8 cellular contexts compared by ENCODE assay signal in the genomic region with DNA sequence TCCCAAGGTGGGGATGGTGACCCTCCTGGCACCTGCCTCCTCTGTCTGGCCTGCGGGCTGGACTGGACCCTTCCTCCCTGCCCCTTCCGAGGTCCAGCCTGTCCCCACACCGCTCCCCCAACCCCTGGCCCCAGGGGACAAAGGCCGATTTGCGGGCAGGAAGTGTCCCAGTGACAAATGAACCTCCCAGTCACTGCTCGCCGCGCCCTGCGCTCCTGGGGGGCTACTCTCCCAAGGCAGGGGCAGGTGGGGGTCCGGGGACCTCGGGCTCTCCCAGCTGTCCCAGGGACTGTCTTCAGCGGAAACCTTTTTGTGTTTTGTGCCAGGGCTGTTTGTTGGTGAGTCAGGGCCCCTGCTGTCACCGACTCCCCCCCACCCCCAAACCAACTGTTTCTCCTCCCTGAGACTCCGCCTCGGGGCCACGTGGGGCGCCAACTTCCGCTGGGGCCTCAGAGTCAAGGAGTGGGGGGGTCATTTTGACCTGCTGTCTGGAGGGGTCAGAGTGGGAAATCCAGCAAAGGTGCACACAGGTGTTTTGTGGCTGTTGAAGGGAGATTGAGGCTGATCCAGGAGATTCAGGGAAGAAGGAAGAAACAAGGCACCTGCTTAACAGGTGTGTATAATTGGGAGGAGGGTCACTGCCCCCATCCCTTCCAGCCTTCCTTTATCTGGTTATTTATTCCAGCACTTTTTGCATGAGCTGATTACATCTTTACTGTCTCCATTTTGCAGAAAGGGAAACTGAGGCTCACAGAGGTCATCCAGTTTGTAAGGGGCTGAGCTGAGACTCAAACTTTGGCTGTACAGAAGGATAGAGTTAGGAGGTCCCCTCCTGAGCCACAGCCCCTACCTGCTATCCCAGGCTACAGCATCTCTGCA. TPM values are rescaled to one million over a fixed set of nuclear protein-coding genes. Genes with fewer than 3 reads are reported as not detected.
DNase-seq lines count a peak whose midpoint lies in the region; ATAC-seq and TF ChIP-seq lines count a peak whose summit lies in the region.

No MANE protein-coding gene starts in this region.

- peaks cover 15% of the 10 kb centered on the region for H3K4me1 Mint-ChIP-seq in activated naive CD4-positive, alpha-beta T cell treated with anti-CD3 and anti-CD28 coated beads for 36 hours (ENCODE audit: low read depth)
- H3K4me1 Mint-ChIP-seq in progenitor cell of endocrine pancreas (ENCODE audit: low read depth) = peaks cover 12% of the 10 kb centered on the region

- H3K36me3 ChIP-seq in SK-N-SH (replicated peaks in 1 of 2; ENCODE audit: control insufficient read depth in 1 of 2, insufficient read depth in 2 of 2, low read length in 1 of 2) = no peaks in the 10 kb centered on the region
- H3K36me3 ChIP-seq in heart right ventricle = peaks cover 0 to 36% (median 0%) of the 10 kb centered on the region in 9 donors
- no peaks in the 10 kb centered on the region for H3K36me3 ChIP-seq in aorta (ENCODE audit: control insufficient read depth in 1 of 2, insufficient read depth in 2 of 2, low read length in 1 of 2)

- peak; percentile 43 for ATAC-seq in HG02852 (IDR thresholded peaks at IDR 0.05; ENCODE audit: unreplicated experiment)
- peak; percentile 49 to 70 (median 62) for ATAC-seq in heart right ventricle
- ATAC-seq in aorta (ENCODE audit: low FRiP score) = peak; percentile 66
- no peak for ATAC-seq in GM18907 (IDR thresholded peaks at IDR 0.05; ENCODE audit: unreplicated experiment)

- 3% methylated on average over 15 of the region's 18 CpGs for WGBS in SK-N-SH (ENCODE audit: low lambda C conversion rate)
- WGBS in heart right ventricle, 2 donors = 2% methylated on average over 18 of the region's 18 CpGs
- WGBS in aorta, 2 donors = 0 to 2% methylated on average over 17 to 18 of the region's 18 CpGs

- H3F3A ChIP-seq in SK-N-SH (replicated peaks; ENCODE audit: insufficient read depth) = peaks cover 4% of the 10 kb centered on the region

- H3K27ac ChIP-seq in SK-N-SH (ENCODE audit: low read depth in 2 of 2, low read length in 1 of 2) (no peak overlapping the region; a peak in 1 of 4 replicates), heart right ventricle (peak overlapping the region; percentile 32 to 91 (median 85)), aorta (ENCODE audit: low read depth in 1 of 2, low read length in 2 of 2) (peak overlapping the region in 1 of 2 donors; percentile 81)

- intact Hi-C loops in activated naive CD4-positive, alpha-beta T cell treated with anti-CD3 and anti-CD28 coated beads for 36 hours (cut with micrococcal nuclease) = loop anchor here (1.0 to 2.0 kb wide), 3 partner anchors 62 to 148 kb away; a partner anchor contains a TSS
- intact Hi-C loops in heart right ventricle (cut with DNase I) = loop anchor here in 2 of 10 donors (5.0 kb wide), 2 partner anchors 46 to 64 kb away; a partner anchor contains a TSS
- intact Hi-C loops in aorta (cut with DNase I) = no loop called here

- H3K4me1 ChIP-seq in SK-N-SH (ENCODE audit: control insufficient read depth in 1 of 2, insufficient read depth in 2 of 2, low read depth in 1 of 2, low read length in 1 of 2) (peaks cover 0 to 9% of the 10 kb centered on the region in 2 experiments; a peak in 1 of 4 replicates), heart right ventricle (peaks cover 10 to 37% (median 21%) of the 10 kb centered on the region in 9 donors), aorta (ENCODE audit: control insufficient read depth in 1 of 2, insufficient read depth in 2 of 2, low read length in 2 of 2) (no peaks in the 10 kb centered on the region)

- H3K9me2 ChIP-seq in SK-N-SH = no peaks in the 10 kb centered on the region

- peak overlapping the region; percentile 99 for H3K4me2 ChIP-seq in SK-N-SH

- no peaks in the 10 kb centered on the region for H3K27me3 Mint-ChIP-seq in activated naive CD4-positive, alpha-beta T cell treated with anti-CD3 and anti-CD28 coated beads for 36 hours (ENCODE audit: low read depth)
- no peaks in the 10 kb centered on the region for H3K27me3 Mint-ChIP-seq in progenitor cell of endocrine pancreas

- DNase-seq in EH (ENCODE audit: low read depth) (peak; percentile 71), SK-N-SH (peak; percentile 70), heart right ventricle (peak; percentile 53 to 58), progenitor cell of endocrine pancreas (ENCODE audit: low spot score, unreplicated experiment) (peak; percentile 21), aorta (peak; percentile 72 to 88)
- peak; percentile 84 for DNase-seq in activated naive CD4-positive, alpha-beta T cell treated with anti-CD3 and anti-CD28 coated beads for 36 hours

- CTCF ChIA-PET in SK-N-SH (lab: Yijun Ruan, JAX) = interaction anchor here (1.4 to 5.3 kb wide), 11 partner anchors 9 to 72 kb away, joined by 3 to 45 read pairs (median 8); a partner anchor contains a TSS
- CTCF ChIA-PET in activated naive CD4-positive, alpha-beta T cell treated with anti-CD3 and anti-CD28 coated beads for 36 hours (lab: Charles Lee) = interaction anchor here (0.7 to 2.2 kb wide), 3 partner anchors 10 to 62 kb away, joined by 3 to 12 read pairs (median 3); no protein-coding TSS in a partner anchor

- H3K27ac Mint-ChIP-seq in activated naive CD4-positive, alpha-beta T cell treated with anti-CD3 and anti-CD28 coated beads for 36 hours = peak overlapping the region; percentile 73
- H3K27ac Mint-ChIP-seq in progenitor cell of endocrine pancreas = peak overlapping the region; percentile 18

- H2AFZ ChIP-seq in SK-N-SH (ENCODE audit: low read depth) = peak overlapping the region; percentile 87

- H4K20me1 ChIP-seq in SK-N-SH (ENCODE audit: insufficient read depth) = no peaks in the 10 kb centered on the region

- no peaks in the 10 kb centered on the region for H3K79me2 ChIP-seq in SK-N-SH (ENCODE audit: insufficient read depth)

- H3K4me3 ChIP-seq in SK-N-SH (ENCODE audit: low read depth in 2 of 2, low read length in 1 of 2) (peak overlapping the region; percentile 59 to 90), heart right ventricle (peak overlapping the region; percentile 63 to 97 (median 90)), aorta (ENCODE audit: low read length in 2 of 2) (peak overlapping the region; percentile 55 to 95)

- no peak for TF ChIP-seq CTCF in SK-N-SH (IDR thresholded peaks at IDR 0.05)
- peak in 2 of 9 donors; percentile 5 to 7 for TF ChIP-seq CTCF in heart right ventricle (IDR thresholded peaks at IDR 0.05)
- no peak for TF ChIP-seq CTCF in progenitor cell of endocrine pancreas (IDR thresholded peaks at IDR 0.05; ENCODE audit: unreplicated experiment)

- peak overlapping the region; percentile 63 for H3K9ac ChIP-seq in SK-N-SH

- no peak for TF ChIP-seq EP300 in SK-N-SH (IDR thresholded peaks at IDR 0.05; ENCODE audit: borderline replicate concordance in 1 of 2, low read depth in 1 of 2, low read length in 1 of 2)

- H3K4me3 Mint-ChIP-seq in activated naive CD4-positive, alpha-beta T cell treated with anti-CD3 and anti-CD28 coated beads for 36 hours = peak overlapping the region; percentile 77
- peak overlapping the region; percentile 84 for H3K4me3 Mint-ChIP-seq in progenitor cell of endocrine pancreas (ENCODE audit: low read depth)

- H3K36me3 Mint-ChIP-seq in activated naive CD4-positive, alpha-beta T cell treated with anti-CD3 and anti-CD28 coated beads for 36 hours (ENCODE audit: low read depth) = no peaks in the 10 kb centered on the region
- H3K36me3 Mint-ChIP-seq in progenitor cell of endocrine pancreas (ENCODE audit: insufficient read depth) = peaks cover 7% of the 10 kb centered on the region

- H3K27me3 ChIP-seq in SK-N-SH (ENCODE audit: insufficient read depth) (no peaks in the 10 kb centered on the region), heart right ventricle (no peaks in the 10 kb centered on the region), aorta (ENCODE audit: control insufficient read depth in 1 of 2, insufficient read depth in 2 of 2, low read length in 1 of 2) (no peaks in the 10 kb centered on the region)

- no peak for TF ChIP-seq RAD21 in SK-N-SH (IDR thresholded peaks at IDR 0.05; ENCODE audit: low read length)

- H3K9me3 Mint-ChIP-seq in activated naive CD4-positive, alpha-beta T cell treated with anti-CD3 and anti-CD28 coated beads for 36 hours = no peaks in the 10 kb centered on the region
- no peaks in the 10 kb centered on the region for H3K9me3 Mint-ChIP-seq in progenitor cell of endocrine pancreas (ENCODE audit: low read depth)

- no peaks in the 10 kb centered on the region for H3K9me3 ChIP-seq in SK-N-SH
- no peaks in the 10 kb centered on the region for H3K9me3 ChIP-seq in heart right ventricle
- no peaks in the 10 kb centered on the region for H3K9me3 ChIP-seq in aorta (ENCODE audit: control insufficient read depth, low read length)

- POLR2A ChIA-PET in SK-N-SH (lab: Yijun Ruan, JAX) = no interaction called here

RNA-seq across cellular contexts. Expression of a gene that starts 0.8 kb away (rescaled TPM):
- polyA plus RNA-seq in SK-N-SH (2012; rRNA removed) (13.8 and 13.9 TPM in 2 replicates), heart right ventricle (10 to 100 TPM; 10.0 to 27.2 TPM), aorta (10 to 100 TPM; 19.2 to 25.3 TPM)
- polyA plus RNA-seq in SK-N-SH (2012; cell fraction: cytosol; rRNA removed) = 6.6 and 6.9 TPM in 2 replicates
- 29.5 and 30.2 TPM in 2 replicates for polyA plus RNA-seq in SK-N-SH (2012; cell fraction: nucleus; rRNA removed)
- 10 to 100 TPM; 14.4 to 15.6 TPM for total RNA-seq in activated naive CD4-positive, alpha-beta T cell treated with anti-CD3 and anti-CD28 coated beads for 36 hours
- total RNA-seq in heart right ventricle (10 to 100 TPM; 36.0 to 61.3 (median 46.8) TPM), progenitor cell of endocrine pancreas (43.5 and 51.3 TPM in 2 replicates), aorta (10 to 100 TPM; 41.5 to 46.9 TPM)

RNA-seq across cellular contexts. Expression of a gene that starts 18.4 kb away (rescaled TPM):
- polyA plus RNA-seq in SK-N-SH (2012; rRNA removed) (235 and 277 TPM in 2 replicates), heart right ventricle (100 to 1,000 TPM; 135 to 163 TPM), aorta (10 to 100 TPM; 58.6 to 91.8 TPM)
- polyA plus RNA-seq in SK-N-SH (2012; cell fraction: cytosol; rRNA removed) = 193 and 249 TPM in 2 replicates
- 104 and 192 TPM in 2 replicates for polyA plus RNA-seq in SK-N-SH (2012; cell fraction: nucleus; rRNA removed)
- total RNA-seq in activated naive CD4-positive, alpha-beta T cell treated with anti-CD3 and anti-CD28 coated beads for 36 hours = 100 to 1,000 TPM; 439 to 451 TPM
- total RNA-seq in heart right ventricle (100 to 1,000 TPM in 1 of 10 donors, 10 to 100 TPM in 9; 73.2 to 114 (median 93.3) TPM), progenitor cell of endocrine pancreas (150 and 154 TPM in 2 replicates), aorta (10 to 100 TPM; 32.2 to 34.5 TPM)

RNA-seq across cellular contexts. Expression of a gene that starts 44.7 kb away (rescaled TPM):
- polyA plus RNA-seq in SK-N-SH (2012; rRNA removed) (74.1 and 129 TPM in 2 replicates), heart right ventricle (under 1 TPM; 0.44 to 0.62 TPM), aorta (1 to 10 TPM; 2.8 to 3.2 TPM)
- polyA plus RNA-seq in SK-N-SH (2012; cell fraction: cytosol; rRNA removed) = 48.5 and 76.8 TPM in 2 replicates
- 193 and 251 TPM in 2 replicates for polyA plus RNA-seq in SK-N-SH (2012; cell fraction: nucleus; rRNA removed)
- under 1 TPM in 1 of 2 experiments, not detected in 1; 0.20 TPM for total RNA-seq in activated naive CD4-positive, alpha-beta T cell treated with anti-CD3 and anti-CD28 coated beads for 36 hours
- total RNA-seq in heart right ventricle (1 to 10 TPM in 4 of 10 donors, under 1 TPM in 6; 0.44 to 2.5 (median 0.79) TPM), progenitor cell of endocrine pancreas (10.5 and 14.4 TPM in 2 replicates), aorta (1 to 10 TPM; 4.2 to 9.8 TPM)

RNA-seq across cellular contexts. Expression of a gene that starts 56.2 kb away (rescaled TPM):
- polyA plus RNA-seq in SK-N-SH (2012; rRNA removed) (not detected in 2 replicates), heart right ventricle (1 to 10 TPM; 1.1 to 2.2 TPM), aorta (1 to 10 TPM; 2.2 to 7.4 TPM)
- polyA plus RNA-seq in SK-N-SH (2012; cell fraction: cytosol; rRNA removed) = not detected in 2 replicates
- polyA plus RNA-seq in SK-N-SH (2012; cell fraction: nucleus; rRNA removed) = not detected in 2 replicates
- not detected for total RNA-seq in activated naive CD4-positive, alpha-beta T cell treated with anti-CD3 and anti-CD28 coated beads for 36 hours
- total RNA-seq in heart right ventricle (10 to 100 TPM in 1 of 10 donors, 1 to 10 TPM in 7, under 1 TPM in 2; 0.57 to 13.3 (median 1.8) TPM), progenitor cell of endocrine pancreas (not detected in 2 replicates), aorta (10 to 100 TPM in 1 of 2 donors, 1 to 10 TPM in 1; 7.7 to 15.6 TPM)

RNA-seq across cellular contexts. Expression of a gene that starts 59.8 kb away (rescaled TPM):
- polyA plus RNA-seq in SK-N-SH (2012; rRNA removed) (92.5 and 115 TPM in 2 replicates), heart right ventricle (100 to 1,000 TPM; 103 to 278 TPM), aorta (100 to 1,000 TPM in 1 of 2 donors, 10 to 100 TPM in 1; 62.6 to 161 TPM)
- polyA plus RNA-seq in SK-N-SH (2012; cell fraction: cytosol; rRNA removed) = 55.4 and 101 TPM in 2 replicates
- polyA plus RNA-seq in SK-N-SH (2012; cell fraction: nucleus; rRNA removed) = 125 and 131 TPM in 2 replicates
- total RNA-seq in activated naive CD4-positive, alpha-beta T cell treated with anti-CD3 and anti-CD28 coated beads for 36 hours = 100 to 1,000 TPM in 1 of 2 experiments, 10 to 100 TPM in 1; 87.9 to 105 TPM
- total RNA-seq in heart right ventricle (100 to 1,000 TPM in 9 of 10 donors, 10 to 100 TPM in 1; 93.7 to 195 (median 133) TPM), progenitor cell of endocrine pancreas (158 and 168 TPM in 2 replicates), aorta (100 to 1,000 TPM; 214 to 492 TPM)

Comparison
In these comparisons a context has a peak if more than half of its experiments do, and no peak if none do; other contexts are left out.
1. DNase-seq: peak in every context shown above with its lines; median percentile 84 in activated naive CD4-positive, alpha-beta T cell treated with anti-CD3 and anti-CD28 coated beads for 36 hours; 80 in aorta; 71 in EH; 70 in SK-N-SH; 56 in heart right ventricle; 21 in progenitor cell of endocrine pancreas.
2. H3K27ac ChIP-seq: peak in heart right ventricle (10 of 10); none in SK-N-SH (0 of 2).
3. Peak in every context shown above with its lines, with median percentiles within 50 percentile points of each other: H3K4me3 ChIP-seq.